Comparison of ENCODE assay signal across 1 cellular context in genomic region chr15:71611721-71612016, GRCh38.
TF ChIP-seq lines count a peak whose summit lies in the region.

No MANE protein-coding gene starts in this region.

TF ChIP-seq in WTC11, 78 proteins besides CTCF, POLR2A, EP300 and RAD21 (continued from another document):
- TF ChIP-seq, protein P1, sequence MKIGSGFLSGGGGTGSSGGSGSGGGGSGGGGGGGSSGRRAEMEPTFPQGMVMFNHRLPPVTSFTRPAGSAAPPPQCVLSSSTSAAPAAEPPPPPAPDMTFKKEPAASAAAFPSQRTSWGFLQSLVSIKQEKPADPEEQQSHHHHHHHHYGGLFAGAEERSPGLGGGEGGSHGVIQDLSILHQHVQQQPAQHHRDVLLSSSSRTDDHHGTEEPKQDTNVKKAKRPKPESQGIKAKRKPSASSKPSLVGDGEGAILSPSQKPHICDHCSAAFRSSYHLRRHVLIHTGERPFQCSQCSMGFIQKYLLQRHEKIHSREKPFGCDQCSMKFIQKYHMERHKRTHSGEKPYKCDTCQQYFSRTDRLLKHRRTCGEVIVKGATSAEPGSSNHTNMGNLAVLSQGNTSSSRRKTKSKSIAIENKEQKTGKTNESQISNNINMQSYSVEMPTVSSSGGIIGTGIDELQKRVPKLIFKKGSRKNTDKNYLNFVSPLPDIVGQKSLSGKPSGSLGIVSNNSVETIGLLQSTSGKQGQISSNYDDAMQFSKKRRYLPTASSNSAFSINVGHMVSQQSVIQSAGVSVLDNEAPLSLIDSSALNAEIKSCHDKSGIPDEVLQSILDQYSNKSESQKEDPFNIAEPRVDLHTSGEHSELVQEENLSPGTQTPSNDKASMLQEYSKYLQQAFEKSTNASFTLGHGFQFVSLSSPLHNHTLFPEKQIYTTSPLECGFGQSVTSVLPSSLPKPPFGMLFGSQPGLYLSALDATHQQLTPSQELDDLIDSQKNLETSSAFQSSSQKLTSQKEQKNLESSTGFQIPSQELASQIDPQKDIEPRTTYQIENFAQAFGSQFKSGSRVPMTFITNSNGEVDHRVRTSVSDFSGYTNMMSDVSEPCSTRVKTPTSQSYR (CRISPR knock-in tag; IDR thresholded peaks at IDR 0.05): no peak
- TF ChIP-seq E2F1 (CRISPR knock-in tag; IDR thresholded peaks at IDR 0.05): no peak
- no peak for TF ChIP-seq ZNF671 (CRISPR knock-in tag; IDR thresholded peaks at IDR 0.05)
- TF ChIP-seq CREB1 (CRISPR knock-in tag; IDR thresholded peaks at IDR 0.05): no peak
- no peak for TF ChIP-seq IRF2 (CRISPR knock-in tag; IDR thresholded peaks at IDR 0.05; ENCODE audit: borderline replicate concordance, low read depth)
- no peak for TF ChIP-seq ZNF263 (CRISPR knock-in tag; IDR thresholded peaks at IDR 0.05; ENCODE audit: low read depth)
- TF ChIP-seq USF1 (CRISPR knock-in tag; IDR thresholded peaks at IDR 0.05): no peak
- TF ChIP-seq, protein P2, sequence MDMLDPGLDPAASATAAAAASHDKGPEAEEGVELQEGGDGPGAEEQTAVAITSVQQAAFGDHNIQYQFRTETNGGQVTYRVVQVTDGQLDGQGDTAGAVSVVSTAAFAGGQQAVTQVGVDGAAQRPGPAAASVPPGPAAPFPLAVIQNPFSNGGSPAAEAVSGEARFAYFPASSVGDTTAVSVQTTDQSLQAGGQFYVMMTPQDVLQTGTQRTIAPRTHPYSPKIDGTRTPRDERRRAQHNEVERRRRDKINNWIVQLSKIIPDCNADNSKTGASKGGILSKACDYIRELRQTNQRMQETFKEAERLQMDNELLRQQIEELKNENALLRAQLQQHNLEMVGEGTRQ (CRISPR knock-in tag; IDR thresholded peaks at IDR 0.05): no peak
- no peak for TF ChIP-seq GABPB1 (CRISPR knock-in tag; IDR thresholded peaks at IDR 0.05)
- no peak for TF ChIP-seq IRF1 (CRISPR knock-in tag; IDR thresholded peaks at IDR 0.05)
